ENCODE assay signal across 7 cellular contexts in genomic region chr1:204565617-204566582, GRCh38. TPM values are rescaled to one million over a fixed set of nuclear protein-coding genes. Genes with fewer than 3 reads are reported as not detected.
DNase-seq lines count a peak whose midpoint lies in the region; ATAC-seq and TF ChIP-seq lines count a peak whose summit lies in the region.

No MANE protein-coding gene starts in this region.

- H3K27me3 Mint-ChIP-seq in natural killer cell (ENCODE audit: low read depth in 2 of 2): no peaks in the 10 kb centered on the region

- no peak for TF ChIP-seq POLR2A in suprapubic skin (IDR thresholded peaks at IDR 0.05)

- no peaks in the 10 kb centered on the region for H3K27me3 ChIP-seq in suprapubic skin

- TF ChIP-seq CTCF in GM12872 (IDR thresholded peaks at IDR 0.05; ENCODE audit: insufficient read depth, low read depth, low read length): peak; percentile 69
- TF ChIP-seq CTCF in epithelial cell of proximal tubule (conservative IDR thresholded peaks at IDR 0.05; ENCODE audit: low read depth, low read length): peak; percentile 71
- TF ChIP-seq CTCF in natural killer cell (IDR thresholded peaks at IDR 0.05): peak; percentile 61
- peak; percentile 47 to 55 for TF ChIP-seq CTCF in suprapubic skin (IDR thresholded peaks at IDR 0.05)

- H3K4me1 ChIP-seq in suprapubic skin: peaks cover 9% of the 10 kb centered on the region

- DNase-seq in HuH-7.5 (ENCODE audit: low spot score): peak; percentile 77
- DNase-seq in NOMO-1 (lab: John Stamatoyannopoulos, UW; ENCODE audit: unreplicated experiment in 2 of 2): peak; percentile 71 to 75
- DNase-seq in activated CD8-positive, alpha-beta memory T cell treated with anti-CD3 and anti-CD28 coated beads, Interleukin-2, amount 50 U/mL, for 24 hours (ENCODE audit: extremely low read depth): peak; percentile 14
- DNase-seq in epithelial cell of proximal tubule (ENCODE audit: low read depth): peak; percentile 19
- DNase-seq in natural killer cell: no peak
- DNase-seq in suprapubic skin (ENCODE audit: low spot score in 2 of 2): no peak

- intact Hi-C loops in natural killer cell (cut with micrococcal nuclease): loop anchor here (1.0 kb wide), 2 partner anchors 198 to 241 kb away; no protein-coding TSS in a partner anchor

- H3K36me3 ChIP-seq in suprapubic skin: peaks cover 11% of the 10 kb centered on the region

- H3K27ac Mint-ChIP-seq in natural killer cell: peak overlapping the region; percentile 33 to 45

- no peak overlapping the region for H3K27ac ChIP-seq in suprapubic skin

- H3K36me3 Mint-ChIP-seq in natural killer cell: no peaks in the 10 kb centered on the region

- H3K4me3 ChIP-seq in epithelial cell of proximal tubule (ENCODE audit: low read depth, low read length): no peak overlapping the region
- no peak overlapping the region for H3K4me3 ChIP-seq in suprapubic skin

- ATAC-seq in natural killer cell: peak; percentile 87 to 97 (median 93)

- 31% methylated on average over 13 of the region's 13 CpGs for WGBS in suprapubic skin

- H3K9me3 Mint-ChIP-seq in natural killer cell: no peaks in the 10 kb centered on the region

- peaks cover 32 to 35% of the 10 kb centered on the region in 2 donors for H3K4me1 Mint-ChIP-seq in natural killer cell

- no peak overlapping the region for H3K4me3 Mint-ChIP-seq in natural killer cell

- no peaks in the 10 kb centered on the region for H3K9me3 ChIP-seq in suprapubic skin

- no peak for TF ChIP-seq EP300 in suprapubic skin (IDR thresholded peaks at IDR 0.05)

RNA-seq across cellular contexts. Expression of gene MDM4, which starts 49.7 kb away (rescaled TPM):
- 6.1 and 11.2 TPM in 2 replicates for total RNA-seq in epithelial cell of proximal tubule
- 100 to 1,000 TPM; 295 to 324 (median 296) TPM for total RNA-seq in natural killer cell
- 100 to 1,000 TPM in 1 of 4 donors, 10 to 100 TPM in 3; 49.1 to 222 (median 63.2) TPM for total RNA-seq in suprapubic skin

Comparison
In these comparisons a context has a peak if more than half of its experiments do, and no peak if none do; other contexts are left out.
1. DNase-seq: peak in HuH-7.5 (single experiment), NOMO-1 (2 of 2), activated CD8-positive, alpha-beta memory T cell treated with anti-CD3 and anti-CD28 coated beads, Interleukin-2, amount 50 U/mL, for 24 hours (single experiment) and epithelial cell of proximal tubule (single experiment); none in natural killer cell (single experiment) and suprapubic skin (0 of 2).
2. Peak in every context shown above with its lines, with median percentiles within 50 percentile points of each other: CTCF ChIP-seq.